1 cellular context compared by ENCODE assay signal in the genomic region with DNA sequence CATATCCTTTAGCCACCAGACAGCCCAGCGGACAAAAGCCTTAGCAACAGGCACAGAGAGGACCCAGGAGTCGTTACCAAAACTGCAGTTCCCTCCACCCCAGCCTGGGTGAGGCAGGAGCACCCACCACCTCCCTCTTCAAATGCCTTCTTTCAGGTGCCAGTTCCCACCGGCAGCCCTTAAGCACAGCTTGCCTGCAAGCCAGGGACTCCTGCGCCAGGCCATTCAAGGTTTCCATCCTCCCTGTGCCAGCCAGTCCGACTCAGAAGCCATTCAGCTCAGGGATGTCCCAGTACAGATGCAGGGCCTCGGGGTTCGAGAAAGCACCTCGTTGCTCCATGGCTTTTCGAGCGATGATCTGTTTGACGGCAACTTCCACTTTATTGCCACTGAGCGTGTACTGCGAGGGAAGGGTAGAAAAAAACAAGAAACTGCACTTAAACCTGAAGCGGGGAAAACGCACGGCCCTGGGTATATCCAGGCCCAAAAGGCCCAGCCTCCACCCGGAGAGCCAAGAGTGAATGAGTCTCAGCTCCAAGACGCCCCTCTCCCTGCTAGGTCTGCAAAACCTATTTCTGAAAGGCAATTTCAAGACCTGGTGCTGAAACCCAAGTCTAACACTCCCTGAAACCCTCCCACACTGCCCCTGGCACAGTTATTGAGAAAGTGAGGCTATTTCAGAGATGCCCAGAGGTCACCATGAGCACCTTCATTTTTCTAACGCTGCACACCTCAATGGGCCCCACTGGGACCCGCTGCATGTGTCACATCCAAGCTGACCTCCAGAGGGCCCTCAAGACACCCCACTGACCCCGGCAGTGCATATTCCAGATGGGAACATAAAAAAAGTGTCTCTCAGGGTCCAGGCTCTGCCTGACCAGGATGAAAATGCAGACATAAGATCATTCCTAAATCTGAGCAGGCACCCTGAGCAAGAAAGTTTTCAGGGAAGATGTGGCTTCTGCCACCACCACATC.
TF ChIP-seq lines count a peak whose summit lies in the region.

No MANE protein-coding gene starts in this region.

TF ChIP-seq in H1, 55 proteins besides CTCF, POLR2A, EP300 and RAD21 (continued from another document):
- TF ChIP-seq HDAC2 (IDR thresholded peaks at IDR 0.05; ENCODE audit: borderline replicate concordance in 1 of 2, low read depth in 2 of 2, low read length in 2 of 2): no peak
